ENCODE assay signal across 17 cellular contexts in genomic region chr2:38095655-38095995, GRCh38. TPM values are rescaled to one million over a fixed set of nuclear protein-coding genes. Genes with fewer than 3 reads are reported as not detected.
DNase-seq lines count a peak whose midpoint lies in the region; ATAC-seq and TF ChIP-seq lines count a peak whose summit lies in the region.
"Had no signal": no experiment of that assay in that cellular context is flagged by ENCODE, and none has a peak within 500 bp of the region (broad histone marks: within the 10 kb centered on the region; RNA-seq: fewer than 3 reads in every experiment).

No MANE protein-coding gene starts in this region.

- H3K9me3 Mint-ChIP-seq in nephron (peaks cover 3% of the 10 kb centered on the region), CD14-positive monocyte (peaks cover 0 to 4% (median 3%) of the 10 kb centered on the region in 7 donors)
- H3K9me3 Mint-ChIP-seq: activated naive CD4-positive, alpha-beta T cell treated with anti-CD3 and anti-CD28 coated beads for 36 hours had no signal

- H3K4me3 Mint-ChIP-seq in nephron (no peak overlapping the region), CD14-positive monocyte (peak overlapping the region in 1 of 2 donors; percentile 67)
- H3K4me3 Mint-ChIP-seq: activated naive CD4-positive, alpha-beta T cell treated with anti-CD3 and anti-CD28 coated beads for 36 hours had no signal

- H3K27ac Mint-ChIP-seq in nephron (peak overlapping the region; percentile 93 to 95 (median 94)), CD14-positive monocyte (no peak overlapping the region)
- H3K27ac Mint-ChIP-seq: activated naive CD4-positive, alpha-beta T cell treated with anti-CD3 and anti-CD28 coated beads for 36 hours had no signal

- no peaks in the 10 kb centered on the region for H4K20me1 ChIP-seq in mammary epithelial cell (ENCODE audit: insufficient read depth, low read length)

- H3K4me2 ChIP-seq in mammary epithelial cell (ENCODE audit: insufficient read depth, low read depth, low read length), result peak overlapping the region; percentile 18

- H3K36me3 Mint-ChIP-seq in nephron (ENCODE audit: low read depth) (no peaks in the 10 kb centered on the region), CD14-positive monocyte (peaks cover 17 to 18% of the 10 kb centered on the region in 2 donors)

- H3K4me3 ChIP-seq in right cardiac atrium (ENCODE audit: low read length) (no peak overlapping the region), mammary epithelial cell (replicated peaks in 1 of 3; ENCODE audit: insufficient read depth in 1 of 3, low read depth in 2 of 3, low read length in 3 of 3) (no peak overlapping the region)
- H3K4me3 ChIP-seq: K562, pancreas, SJCRH30 had no signal

- no peak for TF ChIP-seq CTCF in mammary epithelial cell (conservative IDR thresholded peaks at IDR 0.05 in 1 of 2, IDR thresholded peaks at IDR 0.05 in 1 of 2; ENCODE audit: extremely low read depth in 1 of 2, insufficient read depth in 1 of 2, low read depth in 1 of 2, low read length in 2 of 2)
- no peak for TF ChIP-seq CTCF in nephron (IDR thresholded peaks at IDR 0.05; ENCODE audit: unreplicated experiment in 3 of 3)
- TF ChIP-seq CTCF in CD14-positive monocyte (IDR thresholded peaks at IDR 0.05), result no peak

- CTCF ChIA-PET in mammary epithelial cell (lab: Charles Lee; ENCODE audit: low non-redundant PET), result interaction anchor here (0.5 kb wide), 1 partner anchor 19 kb away, joined by 11 read pairs; no protein-coding TSS in a partner anchor

- no peaks in the 10 kb centered on the region for H3K79me2 ChIP-seq in mammary epithelial cell (ENCODE audit: insufficient read depth, low read length)

- H2AFZ ChIP-seq in mammary epithelial cell (ENCODE audit: low read depth, low read length), result peak overlapping the region; percentile 73

- H3K9ac ChIP-seq in mammary epithelial cell (ENCODE audit: insufficient read depth, low read length), result no peak overlapping the region

- intact Hi-C loops in right cardiac atrium (cut with DNase I) (no loop called here), cardiac septum (cut with DNase I) (loop anchor here (5.0 kb wide), 1 partner anchor 92 kb away; no protein-coding TSS in a partner anchor), mammary epithelial cell (cut with micrococcal nuclease) (no loop called here), left colon (cut with DNase I, micrococcal nuclease) (no loop called here), CD14-positive monocyte (cut with micrococcal nuclease) (no loop called here)

- no peaks in the 10 kb centered on the region for H3K36me3 ChIP-seq in mammary epithelial cell (ENCODE audit: insufficient read depth, low read length)
- H3K36me3 ChIP-seq: pancreas, SJCRH30 had no signal

- 43% methylated on average over 5 of the region's 5 CpGs for WGBS in right cardiac atrium
- 100% methylated on average over 5 of the region's 5 CpGs for WGBS in mammary epithelial cell (ENCODE audit: low coverage, missing lambda C conversion rate)

- H3K27me3 Mint-ChIP-seq in nephron (ENCODE audit: low read depth) (no peaks in the 10 kb centered on the region), CD14-positive monocyte (ENCODE audit: low read depth in 3 of 3) (peaks cover 28 to 42% (median 37%) of the 10 kb centered on the region in 3 donors)

- BruUV-seq in mammary epithelial cell (replicated peaks; lab: Mats Ljungman, UMichigan), result TSS peak; percentile 38

- H3K27me3 ChIP-seq in right cardiac atrium (ENCODE audit: control insufficient read depth, insufficient read depth) (no peaks in the 10 kb centered on the region), mammary epithelial cell (ENCODE audit: insufficient read depth, low read length) (no peaks in the 10 kb centered on the region)
- H3K27me3 ChIP-seq: SJCRH30 had no signal

- in situ Hi-C loops in mammary epithelial cell (cut with MboI; ENCODE audit: low sequenced_read_pairs in 2 of 2), result no loop called here

- H3K9me3 ChIP-seq in right cardiac atrium (ENCODE audit: control insufficient read depth, low read length), result no peaks in the 10 kb centered on the region
- H3K9me3 ChIP-seq in mammary epithelial cell (replicated peaks; ENCODE audit: insufficient read depth, low read length), result no peaks in the 10 kb centered on the region
- H3K9me3 ChIP-seq: pancreas, SJCRH30 had no signal

- DNase-seq in right cardiac atrium (no peak), cardiac septum (ENCODE audit: low spot score) (no peak), mammary epithelial cell (no peak), left colon (no peak), CD14-positive monocyte (ENCODE audit: low spot score) (no peak), OCI-M1 (lab: John Stamatoyannopoulos, UW) (no peak)
- DNase-seq: activated naive CD4-positive, alpha-beta T cell treated with anti-CD3 and anti-CD28 coated beads for 36 hours; AML-193; DND-41; midbrain; NCI-H1417 treated with DMSO at 0.1 percent for 48 hours; pancreas; SJCRH30; stimulated activated CD8-positive, alpha-beta memory T cell treated with anti-CD3 and anti-CD28 coated beads, Interleukin-4, amount 100 ng/mL, for 48 hours had no signal

- H3K27ac ChIP-seq in right cardiac atrium (ENCODE audit: low read length) (peak overlapping the region; percentile 33), mammary epithelial cell (ENCODE audit: insufficient read depth, low read depth, low read length) (peak overlapping the region; percentile 85)
- H3K27ac ChIP-seq: pancreas, SJCRH30 had no signal

- H3K4me1 Mint-ChIP-seq in nephron (peaks cover 75% of the 10 kb centered on the region), CD14-positive monocyte (peaks cover 61% of the 10 kb centered on the region)

- ATAC-seq in right cardiac atrium (no peak), HG03097 (IDR thresholded peaks at IDR 0.05; ENCODE audit: low FRiP score, unreplicated experiment) (no peak), left colon (no peak)
- ATAC-seq: K562 had no signal

- dilution Hi-C loops in mammary epithelial cell (cut with HindIII; ENCODE audit: low sequenced_read_pairs), result loop anchor here (5.0 kb wide), 1 partner anchor 77 kb away; no protein-coding TSS in a partner anchor

- H3K4me1 ChIP-seq in right cardiac atrium (ENCODE audit: control insufficient read depth, insufficient read depth, low read length) (peaks cover 14% of the 10 kb centered on the region), mammary epithelial cell (ENCODE audit: insufficient read depth, low read length) (peaks cover 61% of the 10 kb centered on the region)
- H3K4me1 ChIP-seq: SJCRH30 had no signal

RNA-seq across cellular contexts. Expression of gene CYP1B1, which starts 19.7 kb away (rescaled TPM):
- total RNA-seq in right cardiac atrium (100 to 1,000 TPM in 1 of 4 donors, 10 to 100 TPM in 3; 43.7 to 142 (median 53.4) TPM), cardiac septum (92.7 TPM), mammary epithelial cell (100 to 1,000 TPM in 1 of 2 donors, 10 to 100 TPM in 1; 13.8 to 317 TPM), left colon (1 to 10 TPM; 2.5 to 4.3 TPM)
- polyA plus RNA-seq in right cardiac atrium (10.1 TPM), mammary epithelial cell (4.1 TPM), CD14-positive monocyte (100 to 1,000 TPM; 162 to 250 TPM)
- 7.2 TPM for polyA minus RNA-seq in mammary epithelial cell
- total RNA-seq: SJCRH30 had no signal
- polyA plus RNA-seq: K562 had no signal

Comparison
In these comparisons a context has a peak if more than half of its experiments do, and no peak if none do; other contexts are left out.
1. H3K27ac Mint-ChIP-seq: peak in nephron (3 of 3); none in CD14-positive monocyte (0 of 7).